8 cellular contexts compared by ENCODE assay signal in genomic region chr1:150567717-150568561, GRCh38. TPM values are rescaled to one million over a fixed set of nuclear protein-coding genes. Genes with fewer than 3 reads are reported as not detected.
DNase-seq lines count a peak whose midpoint lies in the region; ATAC-seq and TF ChIP-seq lines count a peak whose summit lies in the region.

No MANE protein-coding gene starts in this region.

- TF ChIP-seq CTCF in A673 (conservative IDR thresholded peaks at IDR 0.05; ENCODE audit: low read depth, low read length), result no peak
- no peak for TF ChIP-seq CTCF in GM13977 (IDR thresholded peaks at IDR 0.05; ENCODE audit: extremely low read depth, insufficient read depth, missing control alignments)
- TF ChIP-seq CTCF in MCF 10A (IDR thresholded peaks at IDR 0.05; ENCODE audit: unreplicated experiment), result peak; percentile 6
- no peak for TF ChIP-seq CTCF in sigmoid colon (IDR thresholded peaks at IDR 0.05)

- ATAC-seq in HG03565 (IDR thresholded peaks at IDR 0.05; ENCODE audit: unreplicated experiment) (peak; percentile 9), HG03469 (IDR thresholded peaks at IDR 0.05; ENCODE audit: unreplicated experiment) (no peak)

- DNase-seq in A673 (ENCODE audit: low spot score) (peak; percentile 45), GM13977 (ENCODE audit: low spot score) (peak; percentile 38), SHP77 (lab: John Stamatoyannopoulos, UW) (peak; percentile 86 to 93), MCF 10A (ENCODE audit: unreplicated experiment) (peak; percentile 100), sigmoid colon (peak; percentile 97)

- CTCF ChIA-PET in A673 (lab: Charles Lee) (interaction anchor here (0.6 to 1.5 kb wide), 2 partner anchors 8 to 354 kb away, joined by 3 to 5 read pairs; no protein-coding TSS in a partner anchor), MCF 10A (lab: Yijun Ruan, JAX) (interaction anchor here (0.5 to 2.7 kb wide), 14 partner anchors 8 to 354 kb away, joined by 3 to 16 read pairs (median 4); partner anchors contain the start of gene MCL1)

- H3K9me3 ChIP-seq in A673 (ENCODE audit: low read depth, low read length, poor library complexity, severe bottlenecking), result no peaks in the 10 kb centered on the region
- no peaks in the 10 kb centered on the region for H3K9me3 ChIP-seq in iPS-20b (ENCODE audit: insufficient read depth, low read depth, low read length)
- no peaks in the 10 kb centered on the region for H3K9me3 ChIP-seq in sigmoid colon

- H3K27me3 ChIP-seq in A673 (replicated peaks; ENCODE audit: insufficient read depth, low read depth, low read length, poor library complexity) (no peaks in the 10 kb centered on the region), iPS-20b (ENCODE audit: insufficient read depth, low read length) (no peaks in the 10 kb centered on the region), sigmoid colon (no peaks in the 10 kb centered on the region)

- 3% methylated on average over 10 of the region's 10 CpGs for WGBS in sigmoid colon, 2 donors

- H3K27ac Mint-ChIP-seq in MCF 10A (ENCODE audit: low read depth, unreplicated experiment), result peak overlapping the region; percentile 99

- H3K27ac ChIP-seq in A673 (ENCODE audit: low read depth, low read length, poor library complexity, severe bottlenecking), result peak overlapping the region; percentile 52
- H3K27ac ChIP-seq in iPS-20b (ENCODE audit: low read length), result peak overlapping the region; percentile 94
- H3K27ac ChIP-seq in sigmoid colon, result peak overlapping the region; percentile 95 to 99 (median 98)

- in situ Hi-C loops in GM13977 (cut with MboI; ENCODE audit: low pct_unique_long_range_greater_than_20kb, low sequenced_read_pairs, unreplicated experiment), result loop anchor here (10.0 kb wide), 1 partner anchor 47 kb away; no protein-coding TSS in a partner anchor

- TF ChIP-seq POLR2A in sigmoid colon (IDR thresholded peaks at IDR 0.05), result no peak

- H3K36me3 ChIP-seq in A673 (ENCODE audit: insufficient read depth, low read length, poor library complexity, severe bottlenecking) (peaks cover 11% of the 10 kb centered on the region), iPS-20b (ENCODE audit: insufficient read depth, low read depth, low read length) (peaks cover 21% of the 10 kb centered on the region), sigmoid colon (peaks cover 0 to 20% (median 10%) of the 10 kb centered on the region in 4 donors)

- POLR2A ChIA-PET in A673 (lab: Charles Lee; ENCODE audit: low non-redundant PET), result interaction anchor here (0.5 kb wide), 1 partner anchor 9 kb away, joined by 4 read pairs; no protein-coding TSS in a partner anchor
- POLR2A ChIA-PET in MCF 10A (lab: Yijun Ruan, JAX), result interaction anchor here (0.6 to 27.7 kb wide), 36 partner anchors 3 to 892 kb away, joined by 3 to 1801 read pairs (median 4); partner anchors contain the start of genes ADAMTSL4, APH1A, ENSA and FALEC

- H3K4me3 Mint-ChIP-seq in MCF 10A (ENCODE audit: unreplicated experiment), result peak overlapping the region; percentile 52

- no peak overlapping the region for H3K4me3 ChIP-seq in A673 (ENCODE audit: low read depth, low read length, poor library complexity, severe bottlenecking)
- H3K4me3 ChIP-seq in iPS-20b (ENCODE audit: low read length), result peak overlapping the region; percentile 62
- H3K4me3 ChIP-seq in sigmoid colon, result peak overlapping the region; percentile 30 to 43 (median 38)

- peaks cover 63% of the 10 kb centered on the region for H3K36me3 Mint-ChIP-seq in MCF 10A (ENCODE audit: insufficient read depth, unreplicated experiment)

- peak overlapping the region; percentile 90 for H3K9ac ChIP-seq in iPS-20b (ENCODE audit: low read depth, low read length)

- H3K27me3 Mint-ChIP-seq in MCF 10A (ENCODE audit: insufficient read depth, unreplicated experiment), result no peaks in the 10 kb centered on the region

- BruUV-seq in A673 (replicated peaks; lab: Mats Ljungman, UMichigan) (no TSS peak), MCF 10A (replicated peaks; lab: Mats Ljungman, UMichigan) (TSS peak; percentile 7)

- peaks cover 64% of the 10 kb centered on the region for H3K4me1 Mint-ChIP-seq in MCF 10A (ENCODE audit: insufficient read depth, unreplicated experiment)

- intact Hi-C loops in A673 (cut with micrococcal nuclease; ENCODE audit: unreplicated experiment) (loop anchor here (10.0 kb wide), 1 partner anchor 407 kb away; the partner anchor contains the start of gene CERS2), MCF 10A (cut with micrococcal nuclease) (loop anchor here (2.0 kb wide), 1 partner anchor 245 kb away; no protein-coding TSS in a partner anchor), sigmoid colon (cut with DNase I) (loop anchor here (10.0 kb wide), 2 partner anchors 127 to 357 kb away; partner anchors contain the start of genes GOLPH3L and SETDB1)

- peaks cover 32% of the 10 kb centered on the region for H3K4me1 ChIP-seq in A673 (ENCODE audit: insufficient read depth, low read length, poor library complexity, severe bottlenecking)
- peaks cover 51% of the 10 kb centered on the region for H3K4me1 ChIP-seq in iPS-20b (ENCODE audit: insufficient read depth, low read length)
- H3K4me1 ChIP-seq in sigmoid colon, result peaks cover 0 to 100% (median 97%) of the 10 kb centered on the region in 4 donors

- TF ChIP-seq EP300 in sigmoid colon (IDR thresholded peaks at IDR 0.05), result peak; percentile 59 to 95 (median 82)

- no peaks in the 10 kb centered on the region for H3K9me3 Mint-ChIP-seq in MCF 10A (ENCODE audit: unreplicated experiment)

RNA-seq across cellular contexts. Expression of gene MCL1, which starts 11.5 kb away (rescaled TPM):
- total RNA-seq in A673 (2021), result 123 and 163 TPM in 2 replicates
- 497 and 624 TPM in 2 replicates for total RNA-seq in MCF 10A (2022)
- 100 to 1,000 TPM; 159 to 352 (median 212) TPM for total RNA-seq in sigmoid colon
- 100 to 1,000 TPM; 119 to 194 (median 153) TPM for polyA plus RNA-seq in sigmoid colon

RNA-seq across cellular contexts. Expression of gene ADAMTSL4, which starts 18.7 kb away (rescaled TPM):
- total RNA-seq in A673 (2021) (0.31 TPM in 1 of 2 replicates, not detected in the other), MCF 10A (2022) (9.6 and 13.3 TPM in 2 replicates), sigmoid colon (10 to 100 TPM; 14.6 to 36.0 (median 24.3) TPM)
- polyA plus RNA-seq in sigmoid colon, result 10 to 100 TPM in 1 of 3 donors, 1 to 10 TPM in 2; 2.1 to 14.0 (median 4.8) TPM

RNA-seq across cellular contexts. Expression of gene FALEC, which starts 52.4 kb away (rescaled TPM):
- 1.6 TPM in 1 of 2 replicates, not detected in the other for total RNA-seq in A673 (2021)
- not detected in 2 replicates for total RNA-seq in MCF 10A (2022)
- total RNA-seq in sigmoid colon, result not detected
- under 1 TPM in 1 of 3 donors, not detected in 2; 0.35 TPM for polyA plus RNA-seq in sigmoid colon

Comparison
In these comparisons a context has a peak if more than half of its experiments do, and no peak if none do; other contexts are left out.
1. DNase-seq: peak in every context shown above with its lines; median percentile 100 in MCF 10A; 97 in sigmoid colon; 90 in SHP77; 45 in A673; 38 in GM13977.